ENCODE assay signal across 30 cellular contexts in the genomic region with DNA sequence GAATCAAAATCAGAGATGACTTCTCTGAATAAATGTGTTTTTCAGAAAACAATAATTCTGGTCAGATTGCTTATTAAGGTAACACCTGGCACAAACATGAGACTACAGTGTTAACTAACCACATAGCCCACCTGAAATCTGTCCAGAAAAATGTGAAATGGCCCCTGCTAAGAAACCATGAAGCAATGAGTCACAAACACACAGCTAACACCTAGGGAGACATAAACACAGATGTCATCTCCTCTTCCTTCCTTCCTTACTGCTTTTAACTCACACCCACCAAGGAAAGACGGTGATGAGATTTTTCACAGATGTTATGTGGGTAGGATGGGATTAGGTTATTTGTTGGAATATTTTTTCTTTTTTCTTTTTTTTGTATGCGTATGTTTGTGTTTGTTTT.
"Had no signal": no experiment of that assay in that cellular context is flagged by ENCODE, and none has a peak within 500 bp of the region (broad histone marks: within the 10 kb centered on the region; RNA-seq: fewer than 3 reads in every experiment).

No MANE protein-coding gene starts in this region.

- DNase-seq: hypothalamus; immature natural killer cell; kidney; left cardiac atrium; left lung; lower lobe of right lung; mammary epithelial cell; mesenchymal stem cell; naive thymus-derived CD8-positive, alpha-beta T cell; nucleus accumbens; pancreas; posterior cingulate gyrus; right lobe of liver; stimulated activated CD4-positive, alpha-beta T cell treated with anti-CD3 and anti-CD28 coated beads, Interleukin-1b, Interleukin-23, amount 100 ng/mL, for 48 hours; stimulated activated CD4-positive, alpha-beta T cell treated with anti-CD3 and anti-CD28 coated beads, Interleukin-2, amount 100 ng/mL, for 48 hours; stimulated activated CD4-positive, alpha-beta T cell treated with anti-CD3 and anti-CD28 coated beads, Interleukin-4, amount 100 ng/mL, for 4 hours; stimulated activated CD8-positive, alpha-beta memory T cell treated with anti-CD3 and anti-CD28 coated beads, Interleukin-4, amount 100 ng/mL, for 48 hours; stimulated activated naive CD4-positive, alpha-beta T cell treated with Interleukin-2 at 50 U/mL for 16 hours; stimulated activated naive CD8-positive, alpha-beta T cell treated with anti-CD3 and anti-CD28 coated beads, Interleukin-15, amount 100 ng/mL, for 72 hours; substantia nigra; uterus had no signal

- H3K4me3 Mint-ChIP-seq: immature natural killer cell; naive thymus-derived CD8-positive, alpha-beta T cell; nephron; neural crest cell; stimulated activated memory B cell treated with anti-CD40 and anti-IgM and Interleukin-4, amounts not matched to agents 10 μg/mL and 1 μg/mL and 100 μg/mL, for 72 hours; stimulated activated naive CD8-positive, alpha-beta T cell treated with anti-CD3 and anti-CD28 coated beads, Interleukin-15, amount 100 ng/mL, for 72 hours; type B pancreatic cell had no signal

- FAIRE-seq: islet of Langerhans, kidney, pancreas had no signal

- H3K27me3 Mint-ChIP-seq: naive thymus-derived CD8-positive, alpha-beta T cell; stimulated activated memory B cell treated with anti-CD40 and anti-IgM and Interleukin-4, amounts not matched to agents 10 μg/mL and 1 μg/mL and 100 μg/mL, for 72 hours; stimulated activated naive CD8-positive, alpha-beta T cell treated with anti-CD3 and anti-CD28 coated beads, Interleukin-15, amount 100 ng/mL, for 72 hours had no signal

- H3K4me1 ChIP-seq: left lung, lower lobe of right lung, pancreas, prostate gland, right atrium auricular region, right lobe of liver, tibial nerve, uterus had no signal

- H3K36me3 ChIP-seq: left lung, lower lobe of right lung, pancreas, prostate gland, right atrium auricular region, right lobe of liver, tibial nerve, uterus had no signal

- H3K27ac ChIP-seq: left lung, lower lobe of right lung, pancreas, prostate gland, right atrium auricular region, right lobe of liver, tibial nerve, uterus had no signal

- H3K36me3 Mint-ChIP-seq: immature natural killer cell; naive thymus-derived CD8-positive, alpha-beta T cell; stimulated activated memory B cell treated with anti-CD40 and anti-IgM and Interleukin-4, amounts not matched to agents 10 μg/mL and 1 μg/mL and 100 μg/mL, for 72 hours; type B pancreatic cell had no signal

- H3K4me3 ChIP-seq: left lung, lower lobe of right lung, pancreas, prostate gland, right atrium auricular region, right lobe of liver, smooth muscle cell, tibial nerve, uterus had no signal

- H3K27me3 ChIP-seq: left lung, pancreas, right atrium auricular region, right lobe of liver, tibial nerve, uterus had no signal

- H3K9me3 ChIP-seq: left lung, lower lobe of right lung, pancreas, prostate gland, right atrium auricular region, right lobe of liver, tibial nerve, uterus had no signal

- H3K9me3 Mint-ChIP-seq: nephron; stimulated activated memory B cell treated with anti-CD40 and anti-IgM and Interleukin-4, amounts not matched to agents 10 μg/mL and 1 μg/mL and 100 μg/mL, for 72 hours; stimulated activated naive CD8-positive, alpha-beta T cell treated with anti-CD3 and anti-CD28 coated beads, Interleukin-15, amount 100 ng/mL, for 72 hours; type B pancreatic cell had no signal

- H3K27ac Mint-ChIP-seq: immature natural killer cell; naive thymus-derived CD8-positive, alpha-beta T cell; nephron; stimulated activated memory B cell treated with anti-CD40 and anti-IgM and Interleukin-4, amounts not matched to agents 10 μg/mL and 1 μg/mL and 100 μg/mL, for 72 hours; stimulated activated naive CD8-positive, alpha-beta T cell treated with anti-CD3 and anti-CD28 coated beads, Interleukin-15, amount 100 ng/mL, for 72 hours; type B pancreatic cell had no signal

- ATAC-seq: left cardiac atrium; left lung; lower lobe of right lung; naive thymus-derived CD8-positive, alpha-beta T cell; pancreas; right lobe of liver; stimulated activated memory B cell treated with anti-CD40 and anti-IgM and Interleukin-4, amounts not matched to agents 10 μg/mL and 1 μg/mL and 100 μg/mL, for 72 hours; stimulated activated naive CD8-positive, alpha-beta T cell treated with anti-CD3 and anti-CD28 coated beads, Interleukin-15, amount 100 ng/mL, for 72 hours had no signal

- H3K4me1 Mint-ChIP-seq: immature natural killer cell; naive thymus-derived CD8-positive, alpha-beta T cell; nephron; neural crest cell; stimulated activated memory B cell treated with anti-CD40 and anti-IgM and Interleukin-4, amounts not matched to agents 10 μg/mL and 1 μg/mL and 100 μg/mL, for 72 hours; stimulated activated naive CD8-positive, alpha-beta T cell treated with anti-CD3 and anti-CD28 coated beads, Interleukin-15, amount 100 ng/mL, for 72 hours had no signal

- H3K4me2 ChIP-seq: smooth muscle cell had no signal
